In genomic region chr16:997440-998051, GRCh38 we compare ENCODE assay signal across 8 cellular contexts. TPM values are rescaled to one million over a fixed set of nuclear protein-coding genes. Genes with fewer than 3 reads are reported as not detected.
DNase-seq lines count a peak whose midpoint lies in the region; ATAC-seq and TF ChIP-seq lines count a peak whose summit lies in the region.

No MANE protein-coding gene starts in this region.

- no peak for ATAC-seq in HG03571 (IDR thresholded peaks at IDR 0.05; ENCODE audit: unreplicated experiment)

- H3K4me3 ChIP-seq in fibroblast of villous mesenchyme (ENCODE audit: low read depth, low read length) (no peak overlapping the region), skeletal muscle cell (ENCODE audit: low read depth, low read length) (no peak overlapping the region)

- DNase-seq in NCI-H1417 (lab: John Stamatoyannopoulos, UW) (peak in 2 of 3 experiments; percentile 11 to 20), NCI-H1417 treated with DMSO at 0.1 percent for 48 hours (lab: John Stamatoyannopoulos, UW) (no peak), activated T-cell treated with anti-CD3 and anti-CD28 coated beads for 48 hours (ENCODE audit: low read depth) (peak; percentile 38), fibroblast of villous mesenchyme (ENCODE audit: low read depth) (peak; percentile 28), skeletal muscle cell (ENCODE audit: low read depth) (peak; percentile 25), germinal center (ENCODE audit: low spot score) (no peak), GM20000 (ENCODE audit: low spot score) (no peak)

- TF ChIP-seq CTCF in fibroblast of villous mesenchyme (IDR thresholded peaks at IDR 0.05; ENCODE audit: insufficient read depth, low read depth, low read length) = no peak
- no peak for TF ChIP-seq CTCF in GM20000 (IDR thresholded peaks at IDR 0.05; ENCODE audit: extremely low read depth, missing control alignments)

RNA-seq across cellular contexts. Expression of gene SOX8, which starts 16.0 kb away (rescaled TPM):
- under 0.01 TPM in 1 of 2 replicates, not detected in the other for total RNA-seq in fibroblast of villous mesenchyme

RNA-seq across cellular contexts. Expression of gene LMF1, which starts 26.8 kb away (rescaled TPM):
- total RNA-seq in fibroblast of villous mesenchyme = 13.0 and 15.8 TPM in 2 replicates

Comparison
In these comparisons a context has a peak if more than half of its experiments do, and no peak if none do; other contexts are left out.
1. DNase-seq: peak in NCI-H1417 (2 of 3), activated T-cell treated with anti-CD3 and anti-CD28 coated beads for 48 hours (single experiment), fibroblast of villous mesenchyme (single experiment) and skeletal muscle cell (single experiment); none in NCI-H1417 treated with DMSO at 0.1 percent for 48 hours (single experiment), germinal center (single experiment) and GM20000 (single experiment).